In genomic region chr3:164640586-164640985, GRCh38 we compare ENCODE assay signal across 22 cellular contexts.
DNase-seq lines count a peak whose midpoint lies in the region; ATAC-seq and TF ChIP-seq lines count a peak whose summit lies in the region.
"Had no signal": no experiment of that assay in that cellular context is flagged by ENCODE, and none has a peak within 500 bp of the region (broad histone marks: within the 10 kb centered on the region; RNA-seq: fewer than 3 reads in every experiment).

No MANE protein-coding gene starts in this region.

- H3K4me3 ChIP-seq in ACC112 (ENCODE audit: low read depth, low read length) (no peak overlapping the region), fibroblast of mammary gland (ENCODE audit: control insufficient read depth, low read depth, low read length) (no peak overlapping the region)
- H3K4me3 ChIP-seq: BLaER1 treated with 17β-estradiol and CSF1 and Interleukin-3, amounts not matched to agents 10 nM and 100 nM had no signal

- no peaks in the 10 kb centered on the region for H3K9me3 Mint-ChIP-seq in activated T-cell treated with anti-CD3 and anti-CD28 coated beads, Interleukin-2, amount 50 U/mL, for 4 hours

- H3K4me1 Mint-ChIP-seq in activated T-cell treated with anti-CD3 and anti-CD28 coated beads, Interleukin-2, amount 50 U/mL, for 4 hours (ENCODE audit: low read depth): no peaks in the 10 kb centered on the region
- H3K4me1 Mint-ChIP-seq: CD8-positive, alpha-beta memory T cell had no signal

- H3K4me1 ChIP-seq in ACC112 (ENCODE audit: control insufficient read depth, insufficient read depth, low read length, unreplicated experiment): no peaks in the 10 kb centered on the region
- H3K4me1 ChIP-seq: BLaER1 treated with 17β-estradiol and CSF1 and Interleukin-3, amounts not matched to agents 10 nM and 100 nM had no signal

- DNase-seq in GM03348 (ENCODE audit: low spot score) (peak; percentile 16), NCI-H69 (lab: John Stamatoyannopoulos, UW) (peak; percentile 5), fibroblast of mammary gland (ENCODE audit: low read depth) (peak; percentile 12), DMS 273 treated with DMSO at 0.1 percent for 48 hours (lab: John Stamatoyannopoulos, UW) (no peak)
- no peak for DNase-seq in activated T-cell treated with anti-CD3 and anti-CD28 coated beads, Interleukin-2, amount 50 U/mL, for 4 hours
- DNase-seq: CD8-positive, alpha-beta memory T cell; DND-41; GF-D8; H7; Kasumi-1; NCI-H1105 treated with DMSO at 0.1 percent for 48 hours; NCI-H1694 treated with DMSO at 0.1 percent for 48 hours; NCI-H2227 treated with DMSO at 0.1 percent for 48 hours; NCI-H510A treated with DMSO at 0.1 percent for 48 hours; RPMI8226; SHP77 treated with DMSO at 0.1 percent for 48 hours; T-helper 1 cell had no signal

- no peaks in the 10 kb centered on the region for H3K36me3 ChIP-seq in ACC112 (ENCODE audit: insufficient read depth, low read length)
- H3K36me3 ChIP-seq: BLaER1 treated with 17β-estradiol and CSF1 and Interleukin-3, amounts not matched to agents 10 nM and 100 nM had no signal

- no peak for ATAC-seq in activated T-cell treated with anti-CD3 and anti-CD28 coated beads, Interleukin-2, amount 50 U/mL, for 4 hours
- no peak for ATAC-seq in HG02798 (IDR thresholded peaks at IDR 0.05; ENCODE audit: poor library complexity, unreplicated experiment)
- no peak for ATAC-seq in GM19351 (IDR thresholded peaks at IDR 0.05; ENCODE audit: unreplicated experiment)
- ATAC-seq: SK-N-SH treated with all-trans-retinoic acid at 6 μM for 48 hours had no signal

- no peaks in the 10 kb centered on the region for H3K79me2 ChIP-seq in ACC112 (ENCODE audit: control insufficient read depth, insufficient read depth, low read length, unreplicated experiment)

- H2AFZ ChIP-seq in ACC112 (ENCODE audit: low read length, unreplicated experiment): no peak overlapping the region

- no peak overlapping the region for H3K4me3 Mint-ChIP-seq in activated T-cell treated with anti-CD3 and anti-CD28 coated beads, Interleukin-2, amount 50 U/mL, for 4 hours
- H3K4me3 Mint-ChIP-seq: CD8-positive, alpha-beta memory T cell had no signal

- no peak for TF ChIP-seq CTCF in fibroblast of mammary gland (conservative IDR thresholded peaks at IDR 0.05; ENCODE audit: control insufficient read depth, insufficient read depth, low read depth, low read length)

- H3K36me3 Mint-ChIP-seq in activated T-cell treated with anti-CD3 and anti-CD28 coated beads, Interleukin-2, amount 50 U/mL, for 4 hours (ENCODE audit: insufficient read depth): no peaks in the 10 kb centered on the region
- H3K36me3 Mint-ChIP-seq: CD8-positive, alpha-beta memory T cell had no signal

- no peaks in the 10 kb centered on the region for H3K27me3 Mint-ChIP-seq in activated T-cell treated with anti-CD3 and anti-CD28 coated beads, Interleukin-2, amount 50 U/mL, for 4 hours (ENCODE audit: low read depth)
- H3K27me3 Mint-ChIP-seq: CD8-positive, alpha-beta memory T cell had no signal

- peak overlapping the region; percentile 50 for H3K27ac ChIP-seq in ACC112 (ENCODE audit: low read depth, low read length)
- H3K27ac ChIP-seq: BLaER1 treated with 17β-estradiol and CSF1 and Interleukin-3, amounts not matched to agents 10 nM and 100 nM had no signal

- no peaks in the 10 kb centered on the region for H3K27me3 ChIP-seq in ACC112 (ENCODE audit: insufficient read depth, low read length)
- H3K27me3 ChIP-seq: BLaER1 treated with 17β-estradiol and CSF1 and Interleukin-3, amounts not matched to agents 10 nM and 100 nM had no signal

Comparison
In these comparisons a context has a peak if more than half of its experiments do, and no peak if none do; other contexts are left out.
1. DNase-seq: peak in GM03348 (single experiment), NCI-H69 (single experiment) and fibroblast of mammary gland (single experiment); none in activated T-cell treated with anti-CD3 and anti-CD28 coated beads, Interleukin-2, amount 50 U/mL, for 4 hours (single experiment) and DMS 273 treated with DMSO at 0.1 percent for 48 hours (single experiment).